In genomic region chr7:151093748-151094147, GRCh38 we compare ENCODE assay signal across 1 cellular context.
TF ChIP-seq lines count a peak whose summit lies in the region.

No MANE protein-coding gene starts in this region.

TF ChIP-seq in HEK293, 187 proteins besides CTCF, POLR2A, EP300 and RAD21:
- TF ChIP-seq ZNF596 (tag by site-specific recombination; IDR thresholded peaks at IDR 0.05) (no peak), ZNF837 (tag by site-specific recombination; IDR thresholded peaks at IDR 0.05) (no peak), GLIS1 (tag by site-specific recombination; IDR thresholded peaks at IDR 0.05) (0 out of 2 replicates have a peak, but pooled peaks have one; percentile 10)
- TF ChIP-seq, protein P1, sequence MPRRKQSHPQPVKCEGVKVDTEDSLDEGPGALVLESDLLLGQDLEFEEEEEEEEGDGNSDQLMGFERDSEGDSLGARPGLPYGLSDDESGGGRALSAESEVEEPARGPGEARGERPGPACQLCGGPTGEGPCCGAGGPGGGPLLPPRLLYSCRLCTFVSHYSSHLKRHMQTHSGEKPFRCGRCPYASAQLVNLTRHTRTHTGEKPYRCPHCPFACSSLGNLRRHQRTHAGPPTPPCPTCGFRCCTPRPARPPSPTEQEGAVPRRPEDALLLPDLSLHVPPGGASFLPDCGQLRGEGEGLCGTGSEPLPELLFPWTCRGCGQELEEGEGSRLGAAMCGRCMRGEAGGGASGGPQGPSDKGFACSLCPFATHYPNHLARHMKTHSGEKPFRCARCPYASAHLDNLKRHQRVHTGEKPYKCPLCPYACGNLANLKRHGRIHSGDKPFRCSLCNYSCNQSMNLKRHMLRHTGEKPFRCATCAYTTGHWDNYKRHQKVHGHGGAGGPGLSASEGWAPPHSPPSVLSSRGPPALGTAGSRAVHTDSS (tag by site-specific recombination; IDR thresholded peaks at IDR 0.05): no peak
- TF ChIP-seq, protein P2, sequence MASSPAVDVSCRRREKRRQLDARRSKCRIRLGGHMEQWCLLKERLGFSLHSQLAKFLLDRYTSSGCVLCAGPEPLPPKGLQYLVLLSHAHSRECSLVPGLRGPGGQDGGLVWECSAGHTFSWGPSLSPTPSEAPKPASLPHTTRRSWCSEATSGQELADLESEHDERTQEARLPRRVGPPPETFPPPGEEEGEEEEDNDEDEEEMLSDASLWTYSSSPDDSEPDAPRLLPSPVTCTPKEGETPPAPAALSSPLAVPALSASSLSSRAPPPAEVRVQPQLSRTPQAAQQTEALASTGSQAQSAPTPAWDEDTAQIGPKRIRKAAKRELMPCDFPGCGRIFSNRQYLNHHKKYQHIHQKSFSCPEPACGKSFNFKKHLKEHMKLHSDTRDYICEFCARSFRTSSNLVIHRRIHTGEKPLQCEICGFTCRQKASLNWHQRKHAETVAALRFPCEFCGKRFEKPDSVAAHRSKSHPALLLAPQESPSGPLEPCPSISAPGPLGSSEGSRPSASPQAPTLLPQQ (tag by site-specific recombination; IDR thresholded peaks at IDR 0.05): no peak
